10 cellular contexts compared by ENCODE assay signal in the genomic region with DNA sequence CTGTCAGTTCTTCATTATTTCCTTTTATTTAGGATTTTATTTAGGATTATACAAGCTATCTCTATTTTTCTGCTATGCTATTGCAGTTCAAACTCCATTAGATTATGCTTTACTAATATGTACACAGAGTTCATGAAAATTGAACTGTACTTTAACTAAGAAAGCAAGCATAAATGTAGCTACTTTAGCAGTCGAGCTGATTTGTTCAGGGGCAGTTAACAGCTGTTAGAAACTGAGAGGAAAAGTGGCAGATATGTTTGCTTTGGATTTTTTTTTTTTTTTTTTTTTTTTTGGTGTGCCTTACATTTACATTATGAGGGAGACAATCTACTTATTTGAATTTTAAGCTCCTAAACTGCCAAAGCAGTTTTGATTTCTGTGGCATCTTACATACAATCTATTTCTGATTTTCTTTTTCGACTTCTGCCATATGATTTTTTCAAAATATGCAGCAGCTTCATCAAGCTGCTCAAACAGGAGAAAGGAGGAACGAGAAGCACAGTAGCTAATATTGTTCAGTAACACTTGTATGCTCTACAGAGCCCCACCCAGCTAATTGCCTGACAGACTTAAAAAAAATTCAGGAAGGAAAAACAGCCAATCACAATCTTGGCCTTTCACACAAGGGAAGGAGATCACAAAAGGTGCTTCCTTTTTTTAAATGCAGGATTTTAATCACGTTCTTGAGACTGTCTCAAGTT.
DNase-seq lines count a peak whose midpoint lies in the region; ATAC-seq and TF ChIP-seq lines count a peak whose summit lies in the region.
"Had no signal": no experiment of that assay in that cellular context is flagged by ENCODE, and none has a peak within 500 bp of the region (broad histone marks: within the 10 kb centered on the region; RNA-seq: fewer than 3 reads in every experiment).

No MANE protein-coding gene starts in this region.

- no peak for ATAC-seq in activated CD8-positive, alpha-beta T cell treated with anti-CD3 and anti-CD28 coated beads for 36 hours
- ATAC-seq in GM18858 (IDR thresholded peaks at IDR 0.05; ENCODE audit: unreplicated experiment): no peak

- no peak for TF ChIP-seq CTCF in HL-60 (IDR thresholded peaks at IDR 0.05; ENCODE audit: insufficient read depth, low read length)
- TF ChIP-seq CTCF in activated CD8-positive, alpha-beta T cell treated with anti-CD3 and anti-CD28 coated beads for 36 hours (IDR thresholded peaks at IDR 0.05): no peak

- H3K4me1 Mint-ChIP-seq in activated CD8-positive, alpha-beta T cell treated with anti-CD3 and anti-CD28 coated beads for 36 hours (ENCODE audit: low read depth): peaks cover 11% of the 10 kb centered on the region
- H3K4me1 Mint-ChIP-seq in T-helper 2 cell treated with Interferon-gamma antibody and Interleukin-4, amounts not matched to agents 5 μg/mL and 100 μg/mL, for 36 hours (ENCODE audit: low read depth): peaks cover 7% of the 10 kb centered on the region

- no peaks in the 10 kb centered on the region for H3K27me3 ChIP-seq in HL-60 (ENCODE audit: insufficient read depth, poor library complexity, severe bottlenecking)
- no peaks in the 10 kb centered on the region for H3K27me3 ChIP-seq in endocrine pancreas (ENCODE audit: control insufficient read depth, insufficient read depth, low read length)

- no peaks in the 10 kb centered on the region for H3K36me3 Mint-ChIP-seq in activated CD8-positive, alpha-beta T cell treated with anti-CD3 and anti-CD28 coated beads for 36 hours (ENCODE audit: low read depth)
- no peaks in the 10 kb centered on the region for H3K36me3 Mint-ChIP-seq in T-helper 2 cell treated with Interferon-gamma antibody and Interleukin-4, amounts not matched to agents 5 μg/mL and 100 μg/mL, for 36 hours (ENCODE audit: low read depth)

- no peaks in the 10 kb centered on the region for H3K36me3 ChIP-seq in endocrine pancreas (ENCODE audit: control insufficient read depth, insufficient read depth, low read length)

- H3K4me3 ChIP-seq in HL-60 (replicated peaks; ENCODE audit: insufficient read depth, low read length) (no peak overlapping the region), endocrine pancreas (ENCODE audit: control insufficient read depth, insufficient read depth, low read length) (peak overlapping the region; percentile 47)
- H3K4me3 ChIP-seq: coronary artery had no signal

- POLR2A ChIA-PET in activated CD8-positive, alpha-beta T cell treated with anti-CD3 and anti-CD28 coated beads for 36 hours (lab: Charles Lee): no interaction called here

- H3K9me3 Mint-ChIP-seq in activated CD8-positive, alpha-beta T cell treated with anti-CD3 and anti-CD28 coated beads for 36 hours: no peaks in the 10 kb centered on the region
- H3K9me3 Mint-ChIP-seq in T-helper 2 cell treated with Interferon-gamma antibody and Interleukin-4, amounts not matched to agents 5 μg/mL and 100 μg/mL, for 36 hours: no peaks in the 10 kb centered on the region

- H3K9ac ChIP-seq in endocrine pancreas (ENCODE audit: control insufficient read depth, insufficient read depth, low read length): no peak overlapping the region

- no peak overlapping the region for H3K4me3 Mint-ChIP-seq in activated CD8-positive, alpha-beta T cell treated with anti-CD3 and anti-CD28 coated beads for 36 hours
- no peak overlapping the region for H3K4me3 Mint-ChIP-seq in T-helper 2 cell treated with Interferon-gamma antibody and Interleukin-4, amounts not matched to agents 5 μg/mL and 100 μg/mL, for 36 hours

- CTCF ChIA-PET in activated CD8-positive, alpha-beta T cell treated with anti-CD3 and anti-CD28 coated beads for 36 hours (lab: Charles Lee): interaction anchor here (1.3 kb wide), 1 partner anchor 228 kb away, joined by 5 read pairs; no protein-coding TSS in a partner anchor

- H3K27ac ChIP-seq in HL-60 (replicated peaks): no peak overlapping the region
- H3K27ac ChIP-seq: coronary artery had no signal

- intact Hi-C loops in activated CD8-positive, alpha-beta T cell treated with anti-CD3 and anti-CD28 coated beads for 36 hours (cut with micrococcal nuclease): no loop called here

- DNase-seq in DMS153 (lab: John Stamatoyannopoulos, UW): peak; percentile 45
- DNase-seq in HL-60 (ENCODE audit: low read depth in 1 of 2, low spot score in 1 of 2): peak; percentile 38 to 64
- peak; percentile 12 for DNase-seq in NCI-H345 treated with DMSO at 0.1 percent for 48 hours (lab: John Stamatoyannopoulos, UW; ENCODE audit: unreplicated experiment)
- DNase-seq in occipital lobe (lab: John Stamatoyannopoulos, UW): no peak
- no peak for DNase-seq in activated CD8-positive, alpha-beta T cell treated with anti-CD3 and anti-CD28 coated beads for 36 hours
- DNase-seq in T-helper 2 cell treated with Interferon-gamma antibody and Interleukin-4, amounts not matched to agents 5 μg/mL and 100 μg/mL, for 36 hours (ENCODE audit: low spot score): no peak
- DNase-seq: activated CD4-positive, alpha-beta T cell treated with anti-CD3 and anti-CD28 coated beads for 1 hour had no signal

- no peak overlapping the region for H3K27ac Mint-ChIP-seq in activated CD8-positive, alpha-beta T cell treated with anti-CD3 and anti-CD28 coated beads for 36 hours
- H3K27ac Mint-ChIP-seq in T-helper 2 cell treated with Interferon-gamma antibody and Interleukin-4, amounts not matched to agents 5 μg/mL and 100 μg/mL, for 36 hours: no peak overlapping the region

- H3K27me3 Mint-ChIP-seq in activated CD8-positive, alpha-beta T cell treated with anti-CD3 and anti-CD28 coated beads for 36 hours: no peaks in the 10 kb centered on the region
- H3K27me3 Mint-ChIP-seq in T-helper 2 cell treated with Interferon-gamma antibody and Interleukin-4, amounts not matched to agents 5 μg/mL and 100 μg/mL, for 36 hours (ENCODE audit: low read depth): no peaks in the 10 kb centered on the region

- H3K9me3 ChIP-seq in endocrine pancreas (ENCODE audit: control insufficient read depth, low read length): no peaks in the 10 kb centered on the region

- H3K4me1 ChIP-seq in endocrine pancreas (ENCODE audit: control insufficient read depth, insufficient read depth, low read length): peaks cover 18% of the 10 kb centered on the region

Comparison
In these comparisons a context has a peak if more than half of its experiments do, and no peak if none do; other contexts are left out.
1. DNase-seq: peak in DMS153 (single experiment), HL-60 (2 of 2) and NCI-H345 treated with DMSO at 0.1 percent for 48 hours (single experiment); none in occipital lobe (single experiment), activated CD8-positive, alpha-beta T cell treated with anti-CD3 and anti-CD28 coated beads for 36 hours (single experiment) and T-helper 2 cell treated with Interferon-gamma antibody and Interleukin-4, amounts not matched to agents 5 μg/mL and 100 μg/mL, for 36 hours (single experiment).